In genomic region chr19:38989066-38989605, GRCh38 we compare ENCODE assay signal across 9 cellular contexts. TPM values are rescaled to one million over a fixed set of nuclear protein-coding genes. Genes with fewer than 3 reads are reported as not detected.
A peak's percentile ranks its signal among the peaks of the same experiment; 100 is the strongest.
DNase-seq lines count a peak whose midpoint lies in the region; ATAC-seq and TF ChIP-seq lines count a peak whose summit lies in the region.
"Had no signal": no experiment of that assay in that cellular context is flagged by ENCODE, and none has a peak within 500 bp of the region (broad histone marks: within the 10 kb centered on the region; RNA-seq: fewer than 3 reads in every experiment).

No MANE protein-coding gene starts in this region.

- no peak overlapping the region for H2BK120ac ChIP-seq in mesenchymal stem cell (ENCODE audit: low read depth, low read length)

- no peak overlapping the region for H3K18ac ChIP-seq in mesenchymal stem cell (ENCODE audit: low read depth in 1 of 2, low read length in 2 of 2)

- H4K8ac ChIP-seq in mesenchymal stem cell (ENCODE audit: low read length), result no peak overlapping the region

- H2BK5ac ChIP-seq in mesenchymal stem cell (ENCODE audit: low read depth, low read length, poor library complexity, severe bottlenecking), result no peak overlapping the region

- no peak overlapping the region for H2AFZ ChIP-seq in mesenchymal stem cell (ENCODE audit: low read depth, low read length)

- no peak overlapping the region for H2BK15ac ChIP-seq in mesenchymal stem cell (ENCODE audit: low read depth, poor library complexity, severe bottlenecking)

- H3K4me1 Mint-ChIP-seq in stimulated activated naive B cell treated with anti-CD40 and anti-IgM and Interleukin-4, amounts not matched to agents 10 μg/mL and 1 μg/mL and 100 μg/mL, for 72 hours, result no peaks in the 10 kb centered on the region

- no peak overlapping the region for H3K4ac ChIP-seq in mesenchymal stem cell (ENCODE audit: low read depth in 1 of 2, low read length in 2 of 2)

- WGBS in mesenchymal stem cell, result 31% methylated on average over 11 of the region's 12 CpGs

- H4K91ac ChIP-seq in mesenchymal stem cell (ENCODE audit: low read length), result no peak overlapping the region

- no peak for TF ChIP-seq CTCF in WERI-Rb-1 (IDR thresholded peaks at IDR 0.05; ENCODE audit: low read depth, low read length)

- H2AK5ac ChIP-seq in mesenchymal stem cell (ENCODE audit: low read length, severe bottlenecking), result no peak overlapping the region

- peak overlapping the region; percentile 10 for H3K4me2 ChIP-seq in mesenchymal stem cell (ENCODE audit: low read length, poor library complexity, severe bottlenecking)

- no peaks in the 10 kb centered on the region for H3K79me1 ChIP-seq in mesenchymal stem cell (replicated peaks; ENCODE audit: low read length, poor library complexity, severe bottlenecking)

- peaks cover 0 to 4% of the 10 kb centered on the region in 2 donors for H3K36me3 Mint-ChIP-seq in stimulated activated naive B cell treated with anti-CD40 and anti-IgM and Interleukin-4, amounts not matched to agents 10 μg/mL and 1 μg/mL and 100 μg/mL, for 72 hours

- H3K4me3 ChIP-seq in WERI-Rb-1 (ENCODE audit: low read depth, low read length), result no peak overlapping the region
- H3K4me3 ChIP-seq in mesenchymal stem cell (ENCODE audit: insufficient read depth in 1 of 2, low read depth in 1 of 2, low read length in 2 of 2), result no peak overlapping the region

- no peak overlapping the region for H3K27ac Mint-ChIP-seq in stimulated activated naive B cell treated with anti-CD40 and anti-IgM and Interleukin-4, amounts not matched to agents 10 μg/mL and 1 μg/mL and 100 μg/mL, for 72 hours

- H3K27me3 ChIP-seq in WERI-Rb-1 (ENCODE audit: insufficient read depth, low read depth, severe bottlenecking) (no peaks in the 10 kb centered on the region), mesenchymal stem cell (ENCODE audit: control insufficient read depth in 1 of 2, insufficient read depth in 1 of 2, low read length in 2 of 2) (peaks cover 0 to 4% of the 10 kb centered on the region in 2 experiments)

- no peak overlapping the region for H3K4me3 Mint-ChIP-seq in stimulated activated naive B cell treated with anti-CD40 and anti-IgM and Interleukin-4, amounts not matched to agents 10 μg/mL and 1 μg/mL and 100 μg/mL, for 72 hours

- H3K9me3 ChIP-seq in WERI-Rb-1 (ENCODE audit: severe bottlenecking) (peaks cover 2% of the 10 kb centered on the region), mesenchymal stem cell (ENCODE audit: control insufficient read depth, low read length) (peaks cover 6% of the 10 kb centered on the region)

- peaks cover 13% of the 10 kb centered on the region for H3K4me1 ChIP-seq in mesenchymal stem cell (ENCODE audit: control insufficient read depth, insufficient read depth, low read depth, low read length)

- H3K27ac ChIP-seq in WERI-Rb-1, result no peak overlapping the region
- peak overlapping the region; percentile 17 for H3K27ac ChIP-seq in mesenchymal stem cell (ENCODE audit: low read length, poor library complexity, severe bottlenecking)

- ATAC-seq in HG02938 (IDR thresholded peaks at IDR 0.05; ENCODE audit: unreplicated experiment) (no peak), HG02610 (IDR thresholded peaks at IDR 0.05; ENCODE audit: unreplicated experiment) (no peak)
- no peak for ATAC-seq in stimulated activated naive B cell treated with anti-CD40 and anti-IgM and Interleukin-4, amounts not matched to agents 10 μg/mL and 1 μg/mL and 100 μg/mL, for 72 hours (replicated peaks)
- ATAC-seq: sciatic nerve had no signal

- DNase-seq in D341Med (ENCODE audit: low spot score) (peak; percentile 59), LHCN-M2 (ENCODE audit: low read depth) (peak; percentile 52), WERI-Rb-1 (peak; percentile 42), mesenchymal stem cell (no peak), dermis blood vessel endothelial cell (no peak)
- no peak for DNase-seq in stimulated activated naive B cell treated with anti-CD40 and anti-IgM and Interleukin-4, amounts not matched to agents 10 μg/mL and 1 μg/mL and 100 μg/mL, for 72 hours

- H3K36me3 ChIP-seq in WERI-Rb-1 (no peaks in the 10 kb centered on the region), mesenchymal stem cell (ENCODE audit: control insufficient read depth in 1 of 2, insufficient read depth in 2 of 2, low read depth in 1 of 2, low read length in 2 of 2) (no peaks in the 10 kb centered on the region)

- H2BK12ac ChIP-seq in mesenchymal stem cell (ENCODE audit: low read length in 2 of 2), result no peak overlapping the region

- no peak overlapping the region for H3K9ac ChIP-seq in mesenchymal stem cell (ENCODE audit: low read length)

- peaks cover 38 to 52% of the 10 kb centered on the region in 2 donors for H3K27me3 Mint-ChIP-seq in stimulated activated naive B cell treated with anti-CD40 and anti-IgM and Interleukin-4, amounts not matched to agents 10 μg/mL and 1 μg/mL and 100 μg/mL, for 72 hours

- H3K9me3 Mint-ChIP-seq in stimulated activated naive B cell treated with anti-CD40 and anti-IgM and Interleukin-4, amounts not matched to agents 10 μg/mL and 1 μg/mL and 100 μg/mL, for 72 hours, result peaks cover 3 to 16% of the 10 kb centered on the region in 2 donors

- H3K14ac ChIP-seq in mesenchymal stem cell (ENCODE audit: low read length in 2 of 2), result no peak overlapping the region

- no peak overlapping the region for H3K23ac ChIP-seq in mesenchymal stem cell (ENCODE audit: low read length in 2 of 2)

RNA-seq across cellular contexts. Expression of gene FBXO17, which starts 13.6 kb away (rescaled TPM):
- total RNA-seq in LHCN-M2 (2014; rRNA removed), result 26.3 and 31.2 TPM in 2 replicates
- 26.8 TPM for polyA plus RNA-seq in LHCN-M2 (2012)
- 15.8 TPM for polyA plus RNA-seq in mesenchymal stem cell (2013, experiment 1 of 2)
- polyA plus RNA-seq in mesenchymal stem cell (2013, experiment 2 of 2), result 16.6 TPM
- 15.6 and 17.9 TPM in 2 replicates for total RNA-seq in dermis blood vessel endothelial cell

RNA-seq across cellular contexts. Expression of gene FBXO27, which starts 43.2 kb away (rescaled TPM):
- total RNA-seq in LHCN-M2 (2014; rRNA removed), result 4.4 and 14.0 TPM in 2 replicates
- polyA plus RNA-seq in LHCN-M2 (2012), result 7.2 TPM
- polyA plus RNA-seq in mesenchymal stem cell (2013, experiment 1 of 2), result 3.2 TPM
- polyA plus RNA-seq in mesenchymal stem cell (2013, experiment 2 of 2), result 2.3 TPM
- total RNA-seq in dermis blood vessel endothelial cell, result 0.98 and 1.5 TPM in 2 replicates

RNA-seq across cellular contexts. Expression of gene MRPS12, which starts 58.4 kb away (rescaled TPM):
- total RNA-seq in LHCN-M2 (2014; rRNA removed) (67.2 and 80.3 TPM in 2 replicates), dermis blood vessel endothelial cell (47.5 and 52.8 TPM in 2 replicates)
- polyA plus RNA-seq in LHCN-M2 (2012), result 58.0 TPM
- polyA plus RNA-seq in mesenchymal stem cell (2013, experiment 1 of 2), result 48.5 TPM
- polyA plus RNA-seq in mesenchymal stem cell (2013, experiment 2 of 2), result 46.2 TPM

RNA-seq across cellular contexts. Expression of gene SARS2, which starts 58.6 kb away (rescaled TPM):
- total RNA-seq in LHCN-M2 (2014; rRNA removed) (29.9 and 35.9 TPM in 2 replicates), dermis blood vessel endothelial cell (16.7 and 22.2 TPM in 2 replicates)
- 20.1 TPM for polyA plus RNA-seq in LHCN-M2 (2012)
- polyA plus RNA-seq in mesenchymal stem cell (2013, experiment 1 of 2), result 17.6 TPM
- 15.2 TPM for polyA plus RNA-seq in mesenchymal stem cell (2013, experiment 2 of 2)

Comparison
In these comparisons a context has a peak if more than half of its experiments do, and no peak if none do; other contexts are left out.
1. DNase-seq: peak in D341Med (single experiment), LHCN-M2 (single experiment) and WERI-Rb-1 (single experiment); none in mesenchymal stem cell (single experiment), dermis blood vessel endothelial cell (single experiment) and stimulated activated naive B cell treated with anti-CD40 and anti-IgM and Interleukin-4, amounts not matched to agents 10 μg/mL and 1 μg/mL and 100 μg/mL, for 72 hours (single experiment).